Comparison of ENCODE assay signal across 8 cellular contexts in the genomic region with DNA sequence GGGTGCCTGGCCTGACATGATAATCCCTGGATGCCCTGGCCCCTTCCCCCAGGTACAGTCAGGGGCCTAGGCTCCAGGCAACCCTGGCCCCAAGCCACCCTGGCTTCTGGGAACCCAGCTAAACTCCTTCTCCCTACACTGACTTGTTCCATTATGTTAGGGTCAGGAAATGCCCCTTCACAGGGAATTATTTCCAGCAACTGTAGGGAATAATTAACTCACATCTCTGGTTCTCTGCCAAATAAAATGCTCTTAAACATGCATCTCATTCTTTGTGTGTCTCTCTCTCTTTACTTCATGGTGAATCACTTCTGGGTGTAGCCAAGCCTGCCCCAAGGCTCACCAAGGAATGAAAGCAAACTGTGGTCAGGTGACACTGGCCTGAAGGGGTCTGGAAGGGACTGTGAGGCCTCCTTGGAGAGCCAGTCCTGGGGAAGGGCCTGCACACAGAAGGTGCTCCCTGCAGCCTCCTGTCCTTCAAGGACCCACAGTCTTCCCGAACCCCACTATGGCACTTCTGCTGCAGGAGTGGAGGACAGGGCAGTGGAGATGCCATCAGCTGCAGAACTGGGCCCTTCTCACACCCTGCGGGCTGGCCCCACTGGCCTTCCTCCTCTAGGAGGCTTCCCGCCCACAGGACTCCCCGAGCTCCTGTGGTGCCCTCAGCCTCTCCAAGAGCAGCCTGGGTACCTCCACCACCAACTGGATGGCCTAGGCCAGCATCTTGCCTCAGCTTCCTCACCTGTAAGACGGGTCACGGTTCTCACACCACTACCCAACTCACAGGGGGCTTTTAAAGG. TPM values are rescaled to one million over a fixed set of nuclear protein-coding genes. Genes with fewer than 3 reads are reported as not detected.
DNase-seq lines count a peak whose midpoint lies in the region; ATAC-seq and TF ChIP-seq lines count a peak whose summit lies in the region.

No MANE protein-coding gene starts in this region.

- H3K27ac Mint-ChIP-seq in CD4-positive, alpha-beta T cell: no peak overlapping the region

- H3K4me2 ChIP-seq in skeletal muscle satellite cell (ENCODE audit: low read length): peak overlapping the region; percentile 56

- H3K4me1 ChIP-seq in SJSA1 (replicated peaks) (peaks cover 59% of the 10 kb centered on the region), skeletal muscle satellite cell (ENCODE audit: control insufficient read depth, insufficient read depth, low read length) (peaks cover 52% of the 10 kb centered on the region)

- H3K27me3 ChIP-seq in H7 (ENCODE audit: control insufficient read depth, insufficient read depth, low read length) (no peaks in the 10 kb centered on the region), SJSA1 (replicated peaks) (no peaks in the 10 kb centered on the region), skeletal muscle satellite cell (ENCODE audit: control insufficient read depth, insufficient read depth, low read length) (no peaks in the 10 kb centered on the region)
- H3K27me3 ChIP-seq in CD4-positive, alpha-beta T cell (ENCODE audit: control insufficient read depth, insufficient read depth, low read length): no peaks in the 10 kb centered on the region

- H3K27me3 Mint-ChIP-seq in CD4-positive, alpha-beta T cell: no peaks in the 10 kb centered on the region

- H3K9me3 ChIP-seq in SJSA1 (replicated peaks): no peaks in the 10 kb centered on the region
- no peaks in the 10 kb centered on the region for H3K9me3 ChIP-seq in skeletal muscle satellite cell (replicated peaks; ENCODE audit: low read length)
- H3K9me3 ChIP-seq in CD4-positive, alpha-beta T cell (ENCODE audit: control insufficient read depth, low read length): no peaks in the 10 kb centered on the region

- ATAC-seq in GM19035 (IDR thresholded peaks at IDR 0.05; ENCODE audit: unreplicated experiment): no peak
- no peak for ATAC-seq in CD4-positive, alpha-beta T cell (ENCODE audit: poor library complexity)
- ATAC-seq in HG03457 (IDR thresholded peaks at IDR 0.05; ENCODE audit: unreplicated experiment): no peak
- ATAC-seq in HG02610 (IDR thresholded peaks at IDR 0.05; ENCODE audit: unreplicated experiment): no peak

- H3K36me3 ChIP-seq in H7 (replicated peaks; ENCODE audit: control insufficient read depth, insufficient read depth, low read length): peaks cover 88% of the 10 kb centered on the region
- peaks cover 87% of the 10 kb centered on the region for H3K36me3 ChIP-seq in SJSA1
- peaks cover 77% of the 10 kb centered on the region for H3K36me3 ChIP-seq in skeletal muscle satellite cell (ENCODE audit: insufficient read depth, low read length)

- intact Hi-C loops in CD4-positive, alpha-beta T cell (cut with DNase I, micrococcal nuclease): no loop called here

- no peak overlapping the region for H3K4me3 Mint-ChIP-seq in CD4-positive, alpha-beta T cell

- H3K9ac ChIP-seq in skeletal muscle satellite cell (ENCODE audit: low read depth, low read length): peak overlapping the region; percentile 63

- CTCF ChIA-PET in CD4-positive, alpha-beta T cell (lab: Charles Lee): no interaction called here

- peak overlapping the region; percentile 87 for H3K27ac ChIP-seq in SJSA1
- H3K27ac ChIP-seq in CD4-positive, alpha-beta T cell (ENCODE audit: low read depth, low read length): no peak overlapping the region

- POLR2A ChIA-PET in CD4-positive, alpha-beta T cell (lab: Charles Lee): no interaction called here

- peak; percentile 35 for DNase-seq in H7
- DNase-seq in SJSA1 (ENCODE audit: low read depth in 1 of 2, low spot score in 2 of 2): peak; percentile 82 to 89
- DNase-seq in fibroblast of pulmonary artery (ENCODE audit: low read depth): peak; percentile 93
- DNase-seq in CD4-positive, alpha-beta T cell: no peak

- H3K4me3 ChIP-seq in H7 (ENCODE audit: insufficient read depth, low read depth, low read length): no peak overlapping the region
- H3K4me3 ChIP-seq in SJSA1: no peak overlapping the region
- H3K4me3 ChIP-seq in fibroblast of pulmonary artery (replicated peaks; ENCODE audit: low read depth, low read length): no peak overlapping the region
- H3K4me3 ChIP-seq in skeletal muscle satellite cell (ENCODE audit: low read length): peak overlapping the region; percentile 46

- TF ChIP-seq CTCF in fibroblast of pulmonary artery (IDR thresholded peaks at IDR 0.05; ENCODE audit: low read length, missing control alignments): no peak
- no peak for TF ChIP-seq CTCF in CD4-positive, alpha-beta T cell (IDR thresholded peaks at IDR 0.05)

- no peaks in the 10 kb centered on the region for H3K4me1 Mint-ChIP-seq in CD4-positive, alpha-beta T cell (ENCODE audit: low read depth)

- H3K9me3 Mint-ChIP-seq in CD4-positive, alpha-beta T cell: no peaks in the 10 kb centered on the region

- peaks cover 78% of the 10 kb centered on the region for H3K36me3 Mint-ChIP-seq in CD4-positive, alpha-beta T cell (ENCODE audit: low read depth)

RNA-seq across cellular contexts. Expression of a gene that starts 17.6 kb away (rescaled TPM):
- total RNA-seq in H7 (2014; rRNA removed; shearing (Covaris generic)): 1,918 and 2,169 TPM in 2 replicates
- 182 and 278 TPM in 2 replicates for total RNA-seq in SJSA1 (2014; rRNA removed; shearing (Covaris generic))
- 238 and 420 TPM in 2 replicates for total RNA-seq in skeletal muscle satellite cell (2012; rRNA removed)
- total RNA-seq in CD4-positive, alpha-beta T cell: 100 to 1,000 TPM in 1 of 2 experiments, 10 to 100 TPM in 1; 91.5 to 103 TPM

Comparison
In these comparisons a context has a peak if more than half of its experiments do, and no peak if none do; other contexts are left out.
1. DNase-seq: peak in H7 (single experiment), SJSA1 (2 of 2) and fibroblast of pulmonary artery (single experiment); none in CD4-positive, alpha-beta T cell (0 of 10).